In the genomic region with DNA sequence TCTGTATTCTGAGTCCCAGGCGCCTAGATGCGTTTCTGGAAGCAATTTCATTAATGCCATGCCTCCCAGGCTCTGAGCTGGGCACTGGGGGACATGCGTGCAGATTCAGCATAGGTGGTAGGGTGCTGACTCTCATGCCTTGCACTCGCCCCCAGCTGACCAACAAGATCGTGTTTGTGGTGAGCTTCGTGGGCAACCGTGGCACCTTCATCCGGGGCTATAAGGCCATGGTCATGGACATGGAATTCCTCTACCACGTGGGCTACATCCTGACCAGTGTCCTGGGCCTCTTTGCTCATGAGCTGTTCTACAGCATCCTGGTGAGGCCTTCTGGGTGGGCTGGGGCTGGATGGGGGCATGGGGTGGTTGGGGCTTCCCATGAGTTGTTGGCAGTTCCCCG, we compare ENCODE assay signal across 15 cellular contexts. TPM values are rescaled to one million over a fixed set of nuclear protein-coding genes. Genes with fewer than 3 reads are reported as not detected.
"Had no signal": no experiment of that assay in that cellular context is flagged by ENCODE, and none has a peak within 500 bp of the region (broad histone marks: within the 10 kb centered on the region; RNA-seq: fewer than 3 reads in every experiment).

No MANE protein-coding gene starts in this region.

- H3K27me3 ChIP-seq: gastroesophageal sphincter, right atrium auricular region had no signal

- H3K9me3 ChIP-seq: gastroesophageal sphincter, right atrium auricular region, SK-N-SH had no signal

- H3K4me3 ChIP-seq: gastroesophageal sphincter, right atrium auricular region, smooth muscle cell had no signal

- DNase-seq: activated CD4-positive, alpha-beta T cell treated with anti-CD3 and anti-CD28 coated beads, Interleukin-2, amount 50 U/mL, for 1 hour; activated CD8-positive, alpha-beta memory T cell treated with anti-CD3 and anti-CD28 coated beads, Interleukin-2, amount 10 ng/mL, durations not matched to agents 7 days and 5 days; activated gamma-delta T cell; activated naive CD8-positive, alpha-beta T cell treated with anti-CD3 and anti-CD28 coated beads, Interleukin-2, amount 10 ng/mL, durations not matched to agents 7 days and 5 days; activated T-cell treated with anti-CD3 and anti-CD28 coated beads, Interleukin-2, amount 50 U/mL, for 24 hours; aorta; trophoblast cell had no signal

- ATAC-seq: activated CD8-positive, alpha-beta memory T cell treated with anti-CD3 and anti-CD28 coated beads, Interleukin-2, amount 10 ng/mL, durations not matched to agents 7 days and 5 days; gastroesophageal sphincter; stimulated activated memory B cell treated with anti-CD40 and anti-IgM and Interleukin-4, amounts not matched to agents 10 μg/mL and 1 μg/mL and 100 μg/mL, for 72 hours; WTC11 had no signal

- H3K27ac ChIP-seq: gastroesophageal sphincter had no signal

RNA-seq across cellular contexts. Expression of a gene that starts 56.8 kb away (rescaled TPM):
- total RNA-seq: activated CD8-positive, alpha-beta memory T cell treated with anti-CD3 and anti-CD28 coated beads, Interleukin-2, amount 10 ng/mL, durations not matched to agents 7 days and 5 days; activated naive CD8-positive, alpha-beta T cell treated with anti-CD3 and anti-CD28 coated beads, Interleukin-2, amount 10 ng/mL, durations not matched to agents 7 days and 5 days; endothelial cell of umbilical vein; T-helper 1 cell treated with Interleukin-12 subunit alpha and Interleukin-12 subunit beta and Interleukin-4 antibody, amounts not matched to agents 30 ng/mL and 1 ng/mL, for 36 hours had no signal
- polyA plus RNA-seq: endothelial cell of umbilical vein had no signal
